Comparison of ENCODE assay signal across 1 cellular context in the genomic region with DNA sequence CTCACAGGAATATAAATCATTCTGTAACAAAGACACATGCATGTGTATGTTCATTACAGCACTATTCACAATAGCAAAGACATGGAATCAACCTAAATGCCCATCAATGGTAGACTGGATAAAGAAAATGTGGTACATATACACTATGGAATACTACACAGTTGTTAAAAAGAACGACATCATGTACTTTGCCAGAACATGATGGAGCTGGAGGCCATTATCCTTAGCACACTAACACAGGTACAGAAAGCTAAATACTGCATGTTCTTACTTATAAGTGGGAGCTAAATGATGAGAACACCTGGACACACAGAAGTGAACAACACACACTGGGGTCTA. TPM values are rescaled to one million over a fixed set of nuclear protein-coding genes. Genes with fewer than 3 reads are reported as not detected.
"Had no signal": no experiment of that assay in that cellular context is flagged by ENCODE, and none has a peak within 500 bp of the region (broad histone marks: within the 10 kb centered on the region; RNA-seq: fewer than 3 reads in every experiment).

No MANE protein-coding gene starts in this region.

RNA-seq across cellular contexts. Expression of a gene that starts 7.6 kb away (rescaled TPM):
- total RNA-seq: ascending aorta had no signal
